Comparison of ENCODE assay signal across 8 cellular contexts in genomic region chr1:44819257-44819593, GRCh38. TPM values are rescaled to one million over a fixed set of nuclear protein-coding genes. Genes with fewer than 3 reads are reported as not detected.
DNase-seq lines count a peak whose midpoint lies in the region; ATAC-seq and TF ChIP-seq lines count a peak whose summit lies in the region.

No MANE protein-coding gene starts in this region.

- H3K27me3 ChIP-seq in Panc1 (ENCODE audit: control insufficient read depth, insufficient read depth, low read length) (no peaks in the 10 kb centered on the region), esophagus squamous epithelium (no peaks in the 10 kb centered on the region), ovary (no peaks in the 10 kb centered on the region)

- TF ChIP-seq POLR2A in esophagus squamous epithelium (IDR thresholded peaks at IDR 0.05), result no peak
- no peak for TF ChIP-seq POLR2A in ovary (IDR thresholded peaks at IDR 0.05)

- CTCF ChIA-PET in Panc1 (lab: Charles Lee), result interaction anchor here (0.9 kb wide), 1 partner anchor 19 kb away, joined by 3 read pairs; the partner anchor contains the start of gene PLK3

- 3 to 4% methylated on average over 10 of the region's 10 CpGs for WGBS in esophagus squamous epithelium, 2 donors
- 9 to 28% (median 10%) methylated on average over 10 of the region's 10 CpGs for WGBS in ovary, 3 donors

- ATAC-seq in GM21423 (IDR thresholded peaks at IDR 0.05; ENCODE audit: unreplicated experiment) (peak; percentile 6), Panc1 (peak; percentile 66), HG02798 (IDR thresholded peaks at IDR 0.05; ENCODE audit: poor library complexity, unreplicated experiment) (no peak)

- DNase-seq in Panc1 (ENCODE audit: low read depth, low spot score) (no peak), esophagus squamous epithelium (lab: John Stamatoyannopoulos, UW) (no peak), ovary (peak in 2 of 5 donors; percentile 16 to 30), NOMO-1 (lab: John Stamatoyannopoulos, UW; ENCODE audit: unreplicated experiment in 2 of 2) (no peak), GM19240 (ENCODE audit: insufficient read length, low spot score) (no peak), anterior cingulate cortex (lab: John Stamatoyannopoulos, UW) (no peak)

- H3K9me3 ChIP-seq in Panc1 (ENCODE audit: control insufficient read depth, insufficient read depth, low read depth, low read length) (no peaks in the 10 kb centered on the region), esophagus squamous epithelium (no peaks in the 10 kb centered on the region), ovary (no peaks in the 10 kb centered on the region)

- TF ChIP-seq EP300 in ovary (IDR thresholded peaks at IDR 0.05), result no peak

- H3K27ac ChIP-seq in Panc1 (ENCODE audit: low read length) (peak overlapping the region; percentile 99), esophagus squamous epithelium (peak overlapping the region; percentile 77 to 97 (median 89)), ovary (peak overlapping the region; percentile 62 to 93)

- peak overlapping the region; percentile 50 to 76 for H3K4me3 ChIP-seq in Panc1 (ENCODE audit: low read depth in 2 of 2, low read length in 2 of 2)
- peak overlapping the region; percentile 39 to 79 (median 52) for H3K4me3 ChIP-seq in esophagus squamous epithelium
- H3K4me3 ChIP-seq in ovary, result peak overlapping the region; percentile 51

- no peak for TF ChIP-seq CTCF in Panc1 (IDR thresholded peaks at IDR 0.05)
- TF ChIP-seq CTCF in esophagus squamous epithelium (IDR thresholded peaks at IDR 0.05), result no peak
- no peak for TF ChIP-seq CTCF in ovary (IDR thresholded peaks at IDR 0.05)

- H3K4me1 ChIP-seq in Panc1 (ENCODE audit: control insufficient read depth, insufficient read depth, low read length) (peaks cover 10% of the 10 kb centered on the region; the same call in 1 of the 2 replicates), esophagus squamous epithelium (peaks cover 15 to 61% (median 25%) of the 10 kb centered on the region in 3 donors), ovary (ENCODE audit: insufficient read depth) (peaks cover 3% of the 10 kb centered on the region)

- no TSS peak for BruUV-seq in Panc1 (replicated peaks; lab: Mats Ljungman, UMichigan)

- in situ Hi-C loops in Panc1 (cut with HindIII; ENCODE audit: low pct_unique_long_range_greater_than_20kb, low sequenced_read_pairs), result no loop called here

- POLR2A ChIA-PET in Panc1 (lab: Charles Lee), result interaction anchor here (0.6 to 1.6 kb wide), 14 partner anchors 10 to 252 kb away, joined by 3 to 25 read pairs (median 4); partner anchors contain the start of genes BEST4, DYNLT4, EIF2B3 and HECTD3

- intact Hi-C loops in Panc1 (cut with micrococcal nuclease; ENCODE audit: unreplicated experiment), result loop anchor here (2.0 to 10.0 kb wide), 2 partner anchors 26 to 84 kb away; partner anchors contain the start of genes KIF2C and RNU5D-1
- intact Hi-C loops in esophagus squamous epithelium (cut with DNase I), result no loop called here
- intact Hi-C loops in ovary (cut with DNase I), result no loop called here

- H3K36me3 ChIP-seq in Panc1 (ENCODE audit: control insufficient read depth, insufficient read depth, low read length) (no peaks in the 10 kb centered on the region), esophagus squamous epithelium (no peaks in the 10 kb centered on the region), ovary (no peaks in the 10 kb centered on the region)

RNA-seq across cellular contexts. Expression of gene BTBD19, which starts 10.9 kb away (rescaled TPM):
- total RNA-seq in Panc1 (2021; ENCODE audit: unreplicated experiment) (2.6 TPM), esophagus squamous epithelium (1 to 10 TPM in 3 of 4 donors, under 1 TPM in 1; 0.68 to 5.3 (median 4.1) TPM), ovary (10 to 100 TPM in 5 of 7 donors, 1 to 10 TPM in 2; 7.7 to 24.3 (median 19.4) TPM)
- polyA plus RNA-seq in Panc1 (2012; ENCODE audit: insufficient read length), result 0.61 TPM
- polyA plus RNA-seq in ovary, result 1 to 10 TPM; 7.1 to 8.5 TPM

RNA-seq across cellular contexts. Expression of gene DYNLT4, which starts 12.1 kb away (rescaled TPM):
- total RNA-seq in Panc1 (2021; ENCODE audit: unreplicated experiment), result not detected
- polyA plus RNA-seq in Panc1 (2012; ENCODE audit: insufficient read length), result not detected
- not detected for total RNA-seq in esophagus squamous epithelium
- 10 to 100 TPM in 1 of 7 donors, 1 to 10 TPM in 2, under 1 TPM in 4; 0.35 to 23.7 (median 0.84) TPM for total RNA-seq in ovary
- under 1 TPM in 1 of 2 donors, not detected in 1; 0.22 TPM for polyA plus RNA-seq in ovary

RNA-seq across cellular contexts. Expression of gene PLK3, which starts 19.0 kb away (rescaled TPM):
- total RNA-seq in Panc1 (2021; ENCODE audit: unreplicated experiment) (13.7 TPM), esophagus squamous epithelium (10 to 100 TPM; 10.3 to 36.2 (median 30.7) TPM), ovary (10 to 100 TPM; 12.3 to 68.6 (median 25.2) TPM)
- 7.3 TPM for polyA plus RNA-seq in Panc1 (2012; ENCODE audit: insufficient read length)
- 1 to 10 TPM; 4.2 to 9.7 TPM for polyA plus RNA-seq in ovary

RNA-seq across cellular contexts. Expression of gene PTCH2, which starts 23.8 kb away (rescaled TPM):
- total RNA-seq in Panc1 (2021; ENCODE audit: unreplicated experiment) (0.74 TPM), esophagus squamous epithelium (under 1 TPM in 2 of 4 donors, not detected in 2; 0.09 to 0.19 TPM), ovary (10 to 100 TPM in 5 of 7 donors, 1 to 10 TPM in 2; 1.8 to 21.2 (median 10.7) TPM)
- polyA plus RNA-seq in Panc1 (2012; ENCODE audit: insufficient read length), result 1.2 TPM
- polyA plus RNA-seq in ovary, result 10 to 100 TPM in 1 of 2 donors, 1 to 10 TPM in 1; 2.4 to 14.0 TPM

RNA-seq across cellular contexts. Expression of gene BEST4, which starts 31.3 kb away (rescaled TPM):
- total RNA-seq in Panc1 (2021; ENCODE audit: unreplicated experiment), result 0.15 TPM
- polyA plus RNA-seq in Panc1 (2012; ENCODE audit: insufficient read length), result 0.11 TPM
- total RNA-seq in esophagus squamous epithelium, result under 1 TPM in 1 of 4 donors, not detected in 3; 0.26 TPM
- total RNA-seq in ovary, result 1 to 10 TPM in 3 of 7 donors, under 1 TPM in 4; 0.50 to 1.7 (median 0.67) TPM
- under 1 TPM; 0.25 to 0.29 TPM for polyA plus RNA-seq in ovary
